ENCODE assay signal across 23 cellular contexts in the genomic region with DNA sequence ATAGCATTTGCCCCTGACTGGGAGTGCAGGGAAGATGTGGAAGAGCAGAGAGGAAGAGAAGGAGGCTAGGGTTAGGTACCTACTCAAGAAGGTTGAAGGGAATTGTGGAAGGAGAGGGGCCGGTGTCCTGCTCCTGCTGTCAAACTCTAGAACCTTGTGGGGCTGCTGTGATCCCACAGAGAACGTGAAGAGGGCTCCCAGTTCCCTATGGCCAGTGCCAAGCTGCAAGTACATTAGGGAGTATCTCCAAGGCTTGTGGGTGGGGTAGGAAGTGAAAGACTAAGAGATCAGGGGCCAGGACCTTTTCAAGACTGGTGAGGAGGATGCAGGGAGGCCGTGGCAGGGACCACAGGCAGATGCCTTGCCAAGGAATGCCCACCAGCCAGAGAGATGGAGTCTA.
A peak's percentile ranks its signal among the peaks of the same experiment; 100 is the strongest.
DNase-seq lines count a peak whose midpoint lies in the region; ATAC-seq and TF ChIP-seq lines count a peak whose summit lies in the region.
"Had no signal": no experiment of that assay in that cellular context is flagged by ENCODE, and none has a peak within 500 bp of the region (broad histone marks: within the 10 kb centered on the region; RNA-seq: fewer than 3 reads in every experiment).

No MANE protein-coding gene starts in this region.

- no peak overlapping the region for H2AFZ ChIP-seq in DND-41 (ENCODE audit: low read depth, low read length)

- no peaks in the 10 kb centered on the region for H3K36me3 Mint-ChIP-seq in osteocyte (ENCODE audit: unreplicated experiment)
- H3K36me3 Mint-ChIP-seq in activated CD8-positive, alpha-beta T cell treated with anti-CD3 and anti-CD28 coated beads for 36 hours (ENCODE audit: low read depth), result no peaks in the 10 kb centered on the region
- H3K36me3 Mint-ChIP-seq: CD4-positive, alpha-beta memory T cell; CD4-positive, CD25-positive, alpha-beta regulatory T cell had no signal

- peaks cover 3% of the 10 kb centered on the region for H3K9me3 ChIP-seq in DND-41 (ENCODE audit: insufficient read depth, low read length, severe bottlenecking)
- H3K9me3 ChIP-seq in KOPT-K1 (ENCODE audit: insufficient read depth, low read length, poor library complexity, severe bottlenecking), result peaks cover 5% of the 10 kb centered on the region
- H3K9me3 ChIP-seq: BE2C had no signal

- no peaks in the 10 kb centered on the region for H3K4me1 Mint-ChIP-seq in osteocyte (ENCODE audit: unreplicated experiment)
- H3K4me1 Mint-ChIP-seq in activated CD8-positive, alpha-beta T cell treated with anti-CD3 and anti-CD28 coated beads for 36 hours (ENCODE audit: low read depth), result no peaks in the 10 kb centered on the region
- H3K4me1 Mint-ChIP-seq: CD4-positive, alpha-beta memory T cell; CD4-positive, CD25-positive, alpha-beta regulatory T cell; CD8-positive, alpha-beta memory T cell had no signal

- no peak overlapping the region for H3K27ac Mint-ChIP-seq in osteocyte (ENCODE audit: unreplicated experiment)
- H3K27ac Mint-ChIP-seq in activated CD8-positive, alpha-beta T cell treated with anti-CD3 and anti-CD28 coated beads for 36 hours, result no peak overlapping the region
- H3K27ac Mint-ChIP-seq: CD4-positive, alpha-beta memory T cell; CD4-positive, CD25-positive, alpha-beta regulatory T cell; CD8-positive, alpha-beta memory T cell had no signal

- H3K27me3 Mint-ChIP-seq in osteocyte (ENCODE audit: unreplicated experiment), result peaks cover 15% of the 10 kb centered on the region
- no peaks in the 10 kb centered on the region for H3K27me3 Mint-ChIP-seq in activated CD8-positive, alpha-beta T cell treated with anti-CD3 and anti-CD28 coated beads for 36 hours
- H3K27me3 Mint-ChIP-seq: CD4-positive, alpha-beta memory T cell; CD8-positive, alpha-beta memory T cell had no signal

- H3K4me3 Mint-ChIP-seq in osteocyte (ENCODE audit: unreplicated experiment), result no peak overlapping the region
- no peak overlapping the region for H3K4me3 Mint-ChIP-seq in activated CD8-positive, alpha-beta T cell treated with anti-CD3 and anti-CD28 coated beads for 36 hours
- H3K4me3 Mint-ChIP-seq: CD14-positive monocyte; CD4-positive, alpha-beta memory T cell; CD4-positive, CD25-positive, alpha-beta regulatory T cell; CD8-positive, alpha-beta memory T cell had no signal

- H3K27ac ChIP-seq in DND-41 (ENCODE audit: low read length), result peak overlapping the region; percentile 52
- H3K27ac ChIP-seq in KOPT-K1 (ENCODE audit: low read depth, low read length, poor library complexity, severe bottlenecking), result peak overlapping the region; percentile 30
- H3K27ac ChIP-seq: BLaER1 had no signal

- peaks cover 12% of the 10 kb centered on the region for H3K4me1 ChIP-seq in DND-41 (ENCODE audit: insufficient read depth, low read length)
- H3K4me1 ChIP-seq: BE2C, BLaER1 had no signal

- intact Hi-C loops in activated CD8-positive, alpha-beta T cell treated with anti-CD3 and anti-CD28 coated beads for 36 hours (cut with micrococcal nuclease), result no loop called here

- H3K4me3 ChIP-seq in DND-41 (ENCODE audit: low read depth in 1 of 2, low read length in 2 of 2), result no peak overlapping the region
- H3K4me3 ChIP-seq: BLaER1 had no signal

- no peaks in the 10 kb centered on the region for H3K27me3 ChIP-seq in DND-41 (ENCODE audit: insufficient read depth, low read length, poor library complexity)
- H3K27me3 ChIP-seq: BE2C, BLaER1 had no signal

- no peaks in the 10 kb centered on the region for H4K20me1 ChIP-seq in DND-41 (ENCODE audit: insufficient read depth, low read length)
- H4K20me1 ChIP-seq: BLaER1 had no signal

- H3K4me2 ChIP-seq in DND-41 (ENCODE audit: insufficient read depth, low read length), result no peak overlapping the region
- H3K4me2 ChIP-seq: BLaER1 had no signal

- CTCF ChIA-PET in activated CD8-positive, alpha-beta T cell treated with anti-CD3 and anti-CD28 coated beads for 36 hours (lab: Charles Lee), result interaction anchor here (0.6 to 2.2 kb wide), 3 partner anchors 10 to 266 kb away, joined by 3 to 7 read pairs (median 5); no protein-coding TSS in a partner anchor

- DNase-seq in DND-41 (no peak), left lobe of liver (ENCODE audit: low spot score) (peak; percentile 34), osteocyte (ENCODE audit: extremely low spot score, unreplicated experiment) (peak; percentile 66)
- DNase-seq in activated CD8-positive, alpha-beta memory T cell treated with anti-CD3 and anti-CD28 coated beads, Interleukin-2, amount 50 U/mL, for 48 hours, result no peak
- DNase-seq in activated CD8-positive, alpha-beta T cell treated with anti-CD3 and anti-CD28 coated beads for 36 hours, result no peak
- DNase-seq: 8988T; ACHN; BE2C; C1 segment of cervical spinal cord; CD4-positive, alpha-beta memory T cell; CD4-positive, CD25-positive, alpha-beta regulatory T cell; CD8-positive, alpha-beta memory T cell; COR-L47; DMS 273 treated with DMSO at 0.1 percent for 48 hours; DMS153; DMS53; DMS79; GF-D8 had no signal

- TF ChIP-seq CTCF in DND-41 (IDR thresholded peaks at IDR 0.05; ENCODE audit: borderline replicate concordance, extremely low read depth, low read length, poor library complexity, severe bottlenecking), result no peak
- TF ChIP-seq CTCF in osteocyte (IDR thresholded peaks at IDR 0.05), result no peak
- no peak for TF ChIP-seq CTCF in activated CD8-positive, alpha-beta T cell treated with anti-CD3 and anti-CD28 coated beads for 36 hours (IDR thresholded peaks at IDR 0.05)

- H3K9me3 Mint-ChIP-seq in osteocyte (ENCODE audit: unreplicated experiment), result no peaks in the 10 kb centered on the region
- H3K9me3 Mint-ChIP-seq in activated CD8-positive, alpha-beta T cell treated with anti-CD3 and anti-CD28 coated beads for 36 hours, result no peaks in the 10 kb centered on the region
- H3K9me3 Mint-ChIP-seq: CD4-positive, CD25-positive, alpha-beta regulatory T cell; CD8-positive, alpha-beta memory T cell had no signal

- peaks cover 44% of the 10 kb centered on the region for H3K79me2 ChIP-seq in DND-41 (ENCODE audit: insufficient read depth, low read length)

- H3K36me3 ChIP-seq in DND-41 (ENCODE audit: insufficient read depth, low read length), result peaks cover 57% of the 10 kb centered on the region
- peaks cover 65% of the 10 kb centered on the region for H3K36me3 ChIP-seq in KOPT-K1 (ENCODE audit: insufficient read depth, low read length)
- H3K36me3 ChIP-seq: BE2C, BLaER1 had no signal

- no peak overlapping the region for H3K9ac ChIP-seq in DND-41 (ENCODE audit: low read depth, low read length)
- H3K9ac ChIP-seq: BLaER1 had no signal

- POLR2A ChIA-PET in activated CD8-positive, alpha-beta T cell treated with anti-CD3 and anti-CD28 coated beads for 36 hours (lab: Charles Lee), result no interaction called here

- ATAC-seq in DND-41 (ENCODE audit: insufficient read depth, low read depth) (no peak), left lobe of liver (no peak), HG03280 (IDR thresholded peaks at IDR 0.05; ENCODE audit: unreplicated experiment) (no peak), HG03139 (IDR thresholded peaks at IDR 0.05; ENCODE audit: unreplicated experiment) (no peak)
- ATAC-seq in activated CD8-positive, alpha-beta T cell treated with anti-CD3 and anti-CD28 coated beads for 36 hours, result no peak

Comparison
In these comparisons a context has a peak if more than half of its experiments do, and no peak if none do; other contexts are left out.
1. DNase-seq: peak in left lobe of liver (single experiment) and osteocyte (single experiment); none in DND-41 (single experiment), activated CD8-positive, alpha-beta memory T cell treated with anti-CD3 and anti-CD28 coated beads, Interleukin-2, amount 50 U/mL, for 48 hours (single experiment) and activated CD8-positive, alpha-beta T cell treated with anti-CD3 and anti-CD28 coated beads for 36 hours (single experiment).